35 cellular contexts compared by ENCODE assay signal in the genomic region with DNA sequence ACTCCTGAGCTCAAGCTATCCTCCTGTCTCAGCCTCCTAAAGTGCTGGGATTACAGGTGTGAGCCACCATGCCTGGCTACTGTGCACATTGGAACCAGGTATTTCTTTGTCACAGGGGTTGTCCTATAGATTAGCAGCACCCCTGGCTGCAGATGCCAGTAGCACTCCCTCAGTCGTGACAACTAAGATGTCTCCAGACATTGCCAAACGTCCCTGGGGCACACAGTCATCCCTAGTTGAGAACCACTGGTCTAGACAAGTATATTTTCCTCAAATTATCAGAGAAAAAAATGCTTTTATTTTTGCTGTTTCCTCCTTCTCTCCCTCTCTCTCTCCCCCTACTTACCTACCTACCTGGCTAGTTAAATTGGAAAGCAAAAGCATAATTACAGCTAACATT.
"Had no signal": no experiment of that assay in that cellular context is flagged by ENCODE, and none has a peak within 500 bp of the region (broad histone marks: within the 10 kb centered on the region; RNA-seq: fewer than 3 reads in every experiment).

No MANE protein-coding gene starts in this region.

- H3K27me3 ChIP-seq: adrenal gland, body of pancreas, cardiac muscle cell, dorsolateral prefrontal cortex, esophagus squamous epithelium had no signal

- H3K4me3 ChIP-seq: adrenal gland, body of pancreas, cardiac muscle cell, coronary artery, dorsolateral prefrontal cortex, esophagus squamous epithelium had no signal

- H3K4me1 Mint-ChIP-seq: activated naive CD8-positive, alpha-beta T cell treated with anti-CD3 and anti-CD28 coated beads for 36 hours; activated T-helper 17 cell treated with anti-CD3 and anti-CD28 coated beads, Interleukin-2, amount 50 U/mL, for 72 hours; endodermal cell had no signal

- H3K36me3 ChIP-seq: adrenal gland, cardiac muscle cell, esophagus squamous epithelium, WERI-Rb-1 had no signal

- FAIRE-seq: frontal cortex had no signal

- H3K27ac ChIP-seq: adrenal gland, body of pancreas, cardiac muscle cell, coronary artery, dorsolateral prefrontal cortex, esophagus squamous epithelium, WERI-Rb-1 had no signal

- H3K9me3 Mint-ChIP-seq: activated B cell treated with CpG ODN at 0.5 μM for 24 hours; activated CD8-positive, alpha-beta T cell treated with anti-CD3 and anti-CD28 coated beads for 36 hours; activated naive CD8-positive, alpha-beta T cell treated with anti-CD3 and anti-CD28 coated beads for 36 hours; activated naive CD8-positive, alpha-beta T cell treated with anti-CD3 and anti-CD28 coated beads, Interleukin-2, amount 50 U/mL, for 24 hours; activated T-cell treated with anti-CD3 and anti-CD28 coated beads, Interleukin-2, amount 50 U/mL, for 4 hours; activated T-helper 17 cell treated with anti-CD3 and anti-CD28 coated beads, Interleukin-2, amount 50 U/mL, for 72 hours; central memory CD8-positive, alpha-beta T cell; dendritic cell treated with granulocyte-macrophage colony-stimulating factor and Interleukin-4, amounts not matched to agents 40 ng/mL and 50 ng/mL, for 4 days; endodermal cell; T-helper 2 cell treated with Interferon-gamma antibody and Interleukin-4, amounts not matched to agents 5 μg/mL and 100 μg/mL, for 36 hours had no signal

- H3K9me3 ChIP-seq: adrenal gland, body of pancreas, esophagus squamous epithelium had no signal

- H3K27ac Mint-ChIP-seq: activated B cell treated with CpG ODN at 0.5 μM for 24 hours; activated CD8-positive, alpha-beta T cell treated with anti-CD3 and anti-CD28 coated beads for 36 hours; activated naive CD8-positive, alpha-beta T cell treated with anti-CD3 and anti-CD28 coated beads for 36 hours; activated naive CD8-positive, alpha-beta T cell treated with anti-CD3 and anti-CD28 coated beads, Interleukin-2, amount 50 U/mL, for 24 hours; activated T-helper 17 cell treated with anti-CD3 and anti-CD28 coated beads, Interleukin-2, amount 50 U/mL, for 72 hours; dendritic cell treated with granulocyte-macrophage colony-stimulating factor and Interleukin-4, amounts not matched to agents 40 ng/mL and 50 ng/mL, for 4 days; endodermal cell; T-helper 17 cell; T-helper 2 cell treated with Interferon-gamma antibody and Interleukin-4, amounts not matched to agents 5 μg/mL and 100 μg/mL, for 36 hours had no signal

- H3K4me3 Mint-ChIP-seq: activated B cell treated with CpG ODN at 0.5 μM for 24 hours; activated CD8-positive, alpha-beta T cell treated with anti-CD3 and anti-CD28 coated beads for 36 hours; activated naive CD8-positive, alpha-beta T cell treated with anti-CD3 and anti-CD28 coated beads for 36 hours; activated naive CD8-positive, alpha-beta T cell treated with anti-CD3 and anti-CD28 coated beads, Interleukin-2, amount 50 U/mL, for 24 hours; activated T-cell treated with anti-CD3 and anti-CD28 coated beads, Interleukin-2, amount 50 U/mL, for 4 hours; activated T-helper 17 cell treated with anti-CD3 and anti-CD28 coated beads, Interleukin-2, amount 50 U/mL, for 72 hours; central memory CD8-positive, alpha-beta T cell; dendritic cell treated with granulocyte-macrophage colony-stimulating factor and Interleukin-4, amounts not matched to agents 40 ng/mL and 50 ng/mL, for 4 days; endodermal cell; T-helper 17 cell; T-helper 2 cell treated with Interferon-gamma antibody and Interleukin-4, amounts not matched to agents 5 μg/mL and 100 μg/mL, for 36 hours had no signal

- DNase-seq: activated B cell treated with CpG ODN at 0.5 μM for 24 hours; activated CD4-positive, alpha-beta T cell treated with anti-CD3 and anti-CD28 coated beads for 48 hours; activated CD4-positive, alpha-beta T cell treated with anti-CD3 and anti-CD28 coated beads, Interleukin-2, amount 50 U/mL, for 1 hour; activated CD4-positive, alpha-beta T cell treated with anti-CD3 and anti-CD28 coated beads, Interleukin-2, amount 50 U/mL, for 48 hours; activated CD8-positive, alpha-beta memory T cell treated with anti-CD3 and anti-CD28 coated beads for 24 hours; activated CD8-positive, alpha-beta T cell treated with anti-CD3 and anti-CD28 coated beads for 36 hours; activated effector memory CD4-positive, alpha-beta T cell treated with Interleukin-2 at 50 U/mL for 16 hours; activated gamma-delta T cell treated with Interleukin-2 at 50 U/mL for 16 hours; activated naive CD4-positive, alpha-beta T cell treated with Interleukin-2 at 50 U/mL for 16 hours; activated naive CD8-positive, alpha-beta T cell treated with anti-CD3 and anti-CD28 coated beads for 36 hours; activated naive CD8-positive, alpha-beta T cell treated with anti-CD3 and anti-CD28 coated beads, Interleukin-2, amount 50 U/mL, for 24 hours; activated T-cell treated with anti-CD3 and anti-CD28 coated beads, Interleukin-2, amount 50 U/mL, for 4 hours; adrenal gland; amygdala; aorta; body of pancreas; effector memory CD4-positive, alpha-beta T cell; endodermal cell; erythroblast; esophagus squamous epithelium; foreskin fibroblast; head of caudate nucleus; T-helper 1 cell; T-helper 17 cell; T1000; WERI-Rb-1 had no signal

- ATAC-seq: activated CD4-positive, CD25-positive, alpha-beta regulatory T cell treated with anti-CD3 and anti-CD28 coated beads, Interleukin-2, amount 50 U/mL, for 24 hours; activated CD8-positive, alpha-beta T cell treated with anti-CD3 and anti-CD28 coated beads for 36 hours; activated T-cell treated with anti-CD3 and anti-CD28 coated beads, Interleukin-2, amount 50 U/mL, for 4 hours; body of pancreas; T-helper 17 cell had no signal

- H3K27me3 Mint-ChIP-seq: activated B cell treated with CpG ODN at 0.5 μM for 24 hours; activated CD8-positive, alpha-beta T cell treated with anti-CD3 and anti-CD28 coated beads for 36 hours; activated naive CD8-positive, alpha-beta T cell treated with anti-CD3 and anti-CD28 coated beads for 36 hours; activated naive CD8-positive, alpha-beta T cell treated with anti-CD3 and anti-CD28 coated beads, Interleukin-2, amount 50 U/mL, for 24 hours; central memory CD8-positive, alpha-beta T cell; dendritic cell treated with granulocyte-macrophage colony-stimulating factor and Interleukin-4, amounts not matched to agents 40 ng/mL and 50 ng/mL, for 4 days had no signal

- H3K4me1 ChIP-seq: esophagus squamous epithelium had no signal

- H3K36me3 Mint-ChIP-seq: activated naive CD8-positive, alpha-beta T cell treated with anti-CD3 and anti-CD28 coated beads for 36 hours had no signal
